8 cellular contexts compared by ENCODE assay signal in genomic region chr21:32771134-32771523, GRCh38. TPM values are rescaled to one million over a fixed set of nuclear protein-coding genes. Genes with fewer than 3 reads are reported as not detected.
DNase-seq lines count a peak whose midpoint lies in the region; ATAC-seq and TF ChIP-seq lines count a peak whose summit lies in the region.

No MANE protein-coding gene starts in this region.

- no peaks in the 10 kb centered on the region for H3K27me3 ChIP-seq in PC-9 (ENCODE audit: insufficient read depth, low read depth)

- H2AFZ ChIP-seq in PC-9, result peak overlapping the region; percentile 88

- TF ChIP-seq CTCF in CD14-positive monocyte (IDR thresholded peaks at IDR 0.05), result no peak
- no peak for TF ChIP-seq CTCF in PC-9 (conservative IDR thresholded peaks at IDR 0.05)
- peak; percentile 1 for TF ChIP-seq CTCF in progenitor cell of endocrine pancreas (IDR thresholded peaks at IDR 0.05; ENCODE audit: unreplicated experiment)

- H3K36me3 ChIP-seq in PC-9 (ENCODE audit: low read depth), result 0 out of 2 replicates have a peak, but pooled peaks cover 13% of the 10 kb centered on the region

- H3K9me3 ChIP-seq in PC-9 (ENCODE audit: insufficient read depth, low read depth), result no peaks in the 10 kb centered on the region

- H3K4me3 Mint-ChIP-seq in CD14-positive monocyte, result peak overlapping the region; percentile 98 to 100
- peak overlapping the region; percentile 99 for H3K4me3 Mint-ChIP-seq in activated naive CD4-positive, alpha-beta T cell treated with anti-CD3 and anti-CD28 coated beads, Interleukin-2, amount 50 U/mL, for 24 hours
- H3K4me3 Mint-ChIP-seq in progenitor cell of endocrine pancreas (ENCODE audit: low read depth), result peak overlapping the region; percentile 99

- ATAC-seq in GM18873 (IDR thresholded peaks at IDR 0.05; ENCODE audit: low FRiP score, unreplicated experiment) (peak; percentile 28), HG03097 (IDR thresholded peaks at IDR 0.05; ENCODE audit: low FRiP score, unreplicated experiment) (peak; percentile 40), HG02970 (IDR thresholded peaks at IDR 0.05; ENCODE audit: low FRiP score, unreplicated experiment) (no peak)

- CTCF ChIA-PET in PC-9 (lab: Charles Lee), result interaction anchor here (0.6 kb wide), 1 partner anchor 613 kb away, joined by 3 read pairs; no protein-coding TSS in a partner anchor

- peaks cover 24 to 32% of the 10 kb centered on the region in 2 donors for H3K36me3 Mint-ChIP-seq in CD14-positive monocyte
- peaks cover 26% of the 10 kb centered on the region for H3K36me3 Mint-ChIP-seq in activated naive CD4-positive, alpha-beta T cell treated with anti-CD3 and anti-CD28 coated beads, Interleukin-2, amount 50 U/mL, for 24 hours
- peaks cover 19% of the 10 kb centered on the region for H3K36me3 Mint-ChIP-seq in progenitor cell of endocrine pancreas (ENCODE audit: insufficient read depth)

- no peaks in the 10 kb centered on the region for H3K9me2 ChIP-seq in PC-9 (ENCODE audit: insufficient read depth)

- H3K4me3 ChIP-seq in PC-9, result peak overlapping the region; percentile 81

- peaks cover 18% of the 10 kb centered on the region for H3K4me1 ChIP-seq in PC-9 (replicated peaks; ENCODE audit: insufficient read depth)

- no TSS peak for BruUV-seq in PC-9 (replicated peaks; lab: Mats Ljungman, UMichigan)

- H3F3A ChIP-seq in PC-9 (ENCODE audit: insufficient read depth, low read depth), result peaks cover 5% of the 10 kb centered on the region; the same call in 1 of the 2 replicates

- H4K20me1 ChIP-seq in PC-9 (ENCODE audit: insufficient read depth), result peaks cover 30% of the 10 kb centered on the region

- POLR2A ChIA-PET in PC-9 (lab: Charles Lee; ENCODE audit: unreplicated experiment), result interaction anchor here (0.5 to 0.7 kb wide), 4 partner anchors 14 to 1073 kb away, joined by 7 to 23 read pairs (median 16); no protein-coding TSS in a partner anchor

- H3K27me3 Mint-ChIP-seq in CD14-positive monocyte (ENCODE audit: low read depth in 3 of 3) (peaks cover 0 to 7% (median 5%) of the 10 kb centered on the region in 3 donors), progenitor cell of endocrine pancreas (no peaks in the 10 kb centered on the region)
- peaks cover 1% of the 10 kb centered on the region for H3K27me3 Mint-ChIP-seq in activated naive CD4-positive, alpha-beta T cell treated with anti-CD3 and anti-CD28 coated beads, Interleukin-2, amount 50 U/mL, for 24 hours

- H3K4me1 Mint-ChIP-seq in CD14-positive monocyte (peaks cover 44% of the 10 kb centered on the region), progenitor cell of endocrine pancreas (ENCODE audit: low read depth) (peaks cover 37% of the 10 kb centered on the region)
- peaks cover 56% of the 10 kb centered on the region for H3K4me1 Mint-ChIP-seq in activated naive CD4-positive, alpha-beta T cell treated with anti-CD3 and anti-CD28 coated beads, Interleukin-2, amount 50 U/mL, for 24 hours

- H3K79me2 ChIP-seq in PC-9 (ENCODE audit: low read depth), result peaks cover 50% of the 10 kb centered on the region

- no peaks in the 10 kb centered on the region for H3K9me3 Mint-ChIP-seq in CD14-positive monocyte
- peaks cover 8% of the 10 kb centered on the region for H3K9me3 Mint-ChIP-seq in activated naive CD4-positive, alpha-beta T cell treated with anti-CD3 and anti-CD28 coated beads, Interleukin-2, amount 50 U/mL, for 24 hours
- no peaks in the 10 kb centered on the region for H3K9me3 Mint-ChIP-seq in progenitor cell of endocrine pancreas (ENCODE audit: low read depth)

- peak overlapping the region; percentile 77 for H3K27ac ChIP-seq in PC-9

- H3K4me2 ChIP-seq in PC-9, result peak overlapping the region; percentile 95

- peak; percentile 70 for DNase-seq in CD14-positive monocyte (ENCODE audit: low spot score)
- DNase-seq in PC-9, result peak; percentile 44 to 49
- DNase-seq in cardiac septum (ENCODE audit: low spot score), result peak; percentile 77
- DNase-seq in progenitor cell of endocrine pancreas (ENCODE audit: low spot score, unreplicated experiment), result peak; percentile 38

- intact Hi-C loops in CD14-positive monocyte (cut with micrococcal nuclease) (loop anchor here (5.0 kb wide), 2 partner anchors 44 to 771 kb away; partner anchors contain the start of genes SYNJ1 (in 2 of the 2), GART (in 1 of the 2) and SON (in 1 of the 2)), PC-9 (cut with micrococcal nuclease; ENCODE audit: unreplicated experiment) (loop anchor here (5.0 kb wide), 1 partner anchor 119 kb away; no protein-coding TSS in a partner anchor), cardiac septum (cut with DNase I) (loop anchor here (2.0 to 5.0 kb wide), 2 partner anchors 42 to 159 kb away; partner anchors contain the start of genes CFAP298 and SYNJ1)

- H3K27ac Mint-ChIP-seq in CD14-positive monocyte (peak overlapping the region; percentile 89 to 98 (median 95)), progenitor cell of endocrine pancreas (peak overlapping the region; percentile 99)
- H3K27ac Mint-ChIP-seq in activated naive CD4-positive, alpha-beta T cell treated with anti-CD3 and anti-CD28 coated beads, Interleukin-2, amount 50 U/mL, for 24 hours, result peak overlapping the region; percentile 97

RNA-seq across cellular contexts. Expression of gene PAXBP1, which starts 0.4 kb away (rescaled TPM):
- polyA plus RNA-seq in CD14-positive monocyte, result 1 to 10 TPM; 3.6 to 4.1 TPM
- 25.6 and 29.8 TPM in 2 replicates for total RNA-seq in PC-9 (2021)
- total RNA-seq in cardiac septum, result 16.4 TPM
- total RNA-seq in progenitor cell of endocrine pancreas, result 97.7 and 98.1 TPM in 2 replicates

RNA-seq across cellular contexts. Expression of gene SYNJ1, which starts 43.3 kb away (rescaled TPM):
- 1 to 10 TPM; 4.0 to 8.1 TPM for polyA plus RNA-seq in CD14-positive monocyte
- total RNA-seq in PC-9 (2021) (3.3 and 4.8 TPM in 2 replicates), cardiac septum (10.8 TPM), progenitor cell of endocrine pancreas (9.5 and 10.1 TPM in 2 replicates)
